16 cellular contexts compared by ENCODE assay signal in genomic region chr2:29325544-29325943, GRCh38.
DNase-seq lines count a peak whose midpoint lies in the region; ATAC-seq, FAIRE-seq and TF ChIP-seq lines count a peak whose summit lies in the region.
"Had no signal": no experiment of that assay in that cellular context is flagged by ENCODE, and none has a peak within 500 bp of the region (broad histone marks: within the 10 kb centered on the region; RNA-seq: fewer than 3 reads in every experiment).

No MANE protein-coding gene starts in this region.

- no peaks in the 10 kb centered on the region for H3K36me3 Mint-ChIP-seq in activated CD8-positive, alpha-beta memory T cell treated with anti-CD3 and anti-CD28 coated beads, Interleukin-2, amount 10 ng/mL, durations not matched to agents 7 days and 5 days
- peaks cover 4% of the 10 kb centered on the region for H3K36me3 Mint-ChIP-seq in effector memory CD8-positive, alpha-beta T cell (ENCODE audit: insufficient read depth)
- H3K36me3 Mint-ChIP-seq: CD8-positive, alpha-beta memory T cell had no signal

- H3K4me3 ChIP-seq in osteoblast (ENCODE audit: insufficient read depth, low read length) = no peak overlapping the region
- H3K4me3 ChIP-seq: BLaER1 treated with 17β-estradiol and CSF1 and Interleukin-3, amounts not matched to agents 10 nM and 100 nM had no signal

- H3K4me3 Mint-ChIP-seq in activated CD8-positive, alpha-beta memory T cell treated with anti-CD3 and anti-CD28 coated beads, Interleukin-2, amount 10 ng/mL, durations not matched to agents 7 days and 5 days = no peak overlapping the region
- H3K4me3 Mint-ChIP-seq in effector memory CD8-positive, alpha-beta T cell = no peak overlapping the region
- H3K4me3 Mint-ChIP-seq: CD8-positive, alpha-beta memory T cell had no signal

- no peaks in the 10 kb centered on the region for H3K27me3 ChIP-seq in osteoblast (ENCODE audit: insufficient read depth, low read length)
- H3K27me3 ChIP-seq: BLaER1 treated with 17β-estradiol and CSF1 and Interleukin-3, amounts not matched to agents 10 nM and 100 nM had no signal

- H3K4me1 ChIP-seq in osteoblast (ENCODE audit: insufficient read depth, low read length) = no peaks in the 10 kb centered on the region

- H3K27me3 Mint-ChIP-seq in activated CD8-positive, alpha-beta memory T cell treated with anti-CD3 and anti-CD28 coated beads, Interleukin-2, amount 10 ng/mL, durations not matched to agents 7 days and 5 days = peaks cover 2% of the 10 kb centered on the region
- H3K27me3 Mint-ChIP-seq in effector memory CD8-positive, alpha-beta T cell = peaks cover 0 to 27% of the 10 kb centered on the region in 2 donors

- TF ChIP-seq CTCF in osteoblast (IDR thresholded peaks at IDR 0.05; ENCODE audit: extremely low read depth, low read depth, low read length) (no peak), omental fat pad (IDR thresholded peaks at IDR 0.05) (no peak)

- DNase-seq in activated CD8-positive, alpha-beta memory T cell treated with anti-CD3 and anti-CD28 coated beads, Interleukin-2, amount 10 ng/mL, durations not matched to agents 7 days and 5 days = peak; percentile 72
- no peak for DNase-seq in activated CD8-positive, alpha-beta memory T cell treated with anti-CD3 and anti-CD28 coated beads for 24 hours
- no peak for DNase-seq in HTR-8/SVneo (ENCODE audit: insufficient read length, low spot score)
- DNase-seq in effector memory CD8-positive, alpha-beta T cell = no peak
- DNase-seq in osteoblast (ENCODE audit: insufficient read length, low spot score, missing footprints) = peak; percentile 72
- DNase-seq in RPMI8226 = no peak
- no peak for DNase-seq in AG20443 (ENCODE audit: low spot score)
- DNase-seq in omental fat pad (ENCODE audit: low spot score) = no peak
- DNase-seq: CD8-positive, alpha-beta memory T cell; DMS79 treated with DMSO at 0.1 percent for 48 hours; MV-4-11; NCI-H1417; NCI-H1930; NCI-H748 treated with DMSO at 0.1 percent for 48 hours had no signal

- peak; percentile 64 for FAIRE-seq in HTR-8/SVneo (lab: Jason Lieb, UNC)
- FAIRE-seq: H54 had no signal

- no peak overlapping the region for H3K4me2 ChIP-seq in osteoblast (ENCODE audit: insufficient read depth, low read length)

- no peak overlapping the region for H2AFZ ChIP-seq in osteoblast (ENCODE audit: low read length)

- peaks cover 50% of the 10 kb centered on the region for H3K4me1 Mint-ChIP-seq in activated CD8-positive, alpha-beta memory T cell treated with anti-CD3 and anti-CD28 coated beads, Interleukin-2, amount 10 ng/mL, durations not matched to agents 7 days and 5 days
- H3K4me1 Mint-ChIP-seq in effector memory CD8-positive, alpha-beta T cell (ENCODE audit: low read depth in 2 of 2) = peaks cover 6 to 10% of the 10 kb centered on the region in 2 donors

- no peak overlapping the region for H3K27ac ChIP-seq in osteoblast (ENCODE audit: low read depth, low read length)
- H3K27ac ChIP-seq: BLaER1 treated with 17β-estradiol and CSF1 and Interleukin-3, amounts not matched to agents 10 nM and 100 nM had no signal

- H4K20me1 ChIP-seq in osteoblast (ENCODE audit: insufficient read depth, low read length) = no peaks in the 10 kb centered on the region
- H4K20me1 ChIP-seq: BLaER1 treated with 17β-estradiol and CSF1 and Interleukin-3, amounts not matched to agents 10 nM and 100 nM had no signal

- peak; percentile 76 for ATAC-seq in activated CD8-positive, alpha-beta memory T cell treated with anti-CD3 and anti-CD28 coated beads, Interleukin-2, amount 10 ng/mL, durations not matched to agents 7 days and 5 days
- peak; percentile 32 for ATAC-seq in effector memory CD8-positive, alpha-beta T cell (replicated peaks)
- no peak for ATAC-seq in omental fat pad (ENCODE audit: low FRiP score)

- H3K79me2 ChIP-seq in osteoblast (ENCODE audit: insufficient read depth, low read length) = no peaks in the 10 kb centered on the region

- no peaks in the 10 kb centered on the region for H3K9me3 Mint-ChIP-seq in activated CD8-positive, alpha-beta memory T cell treated with anti-CD3 and anti-CD28 coated beads, Interleukin-2, amount 10 ng/mL, durations not matched to agents 7 days and 5 days (ENCODE audit: low read depth)
- no peaks in the 10 kb centered on the region for H3K9me3 Mint-ChIP-seq in effector memory CD8-positive, alpha-beta T cell
- H3K9me3 Mint-ChIP-seq: CD8-positive, alpha-beta memory T cell had no signal

- no peaks in the 10 kb centered on the region for H3K9me3 ChIP-seq in osteoblast (ENCODE audit: low read depth, low read length)
- H3K9me3 ChIP-seq: BLaER1 treated with 17β-estradiol and CSF1 and Interleukin-3, amounts not matched to agents 10 nM and 100 nM had no signal

- H3K36me3 ChIP-seq in osteoblast (ENCODE audit: insufficient read depth, low read length) = no peaks in the 10 kb centered on the region
- H3K36me3 ChIP-seq: BLaER1 treated with 17β-estradiol and CSF1 and Interleukin-3, amounts not matched to agents 10 nM and 100 nM had no signal

- peak overlapping the region; percentile 82 for H3K27ac Mint-ChIP-seq in activated CD8-positive, alpha-beta memory T cell treated with anti-CD3 and anti-CD28 coated beads, Interleukin-2, amount 10 ng/mL, durations not matched to agents 7 days and 5 days
- H3K27ac Mint-ChIP-seq in effector memory CD8-positive, alpha-beta T cell = peak overlapping the region in 1 of 2 donors; percentile 83

- CTCF ChIA-PET in activated CD8-positive, alpha-beta memory T cell treated with anti-CD3 and anti-CD28 coated beads, Interleukin-2, amount 10 ng/mL, durations not matched to agents 7 days and 5 days (lab: Charles Lee) = interaction anchor here (0.9 to 2.2 kb wide), 6 partner anchors 10 to 840 kb away, joined by 3 to 16 read pairs (median 4); no protein-coding TSS in a partner anchor

Comparison
In these comparisons a context has a peak if more than half of its experiments do, and no peak if none do; other contexts are left out.
1. DNase-seq: peak in activated CD8-positive, alpha-beta memory T cell treated with anti-CD3 and anti-CD28 coated beads, Interleukin-2, amount 10 ng/mL, durations not matched to agents 7 days and 5 days (single experiment) and osteoblast (single experiment); none in activated CD8-positive, alpha-beta memory T cell treated with anti-CD3 and anti-CD28 coated beads for 24 hours (single experiment), HTR-8/SVneo (single experiment), effector memory CD8-positive, alpha-beta T cell (0 of 3), RPMI8226 (single experiment), AG20443 (single experiment) and omental fat pad (single experiment).